In the genomic region with DNA sequence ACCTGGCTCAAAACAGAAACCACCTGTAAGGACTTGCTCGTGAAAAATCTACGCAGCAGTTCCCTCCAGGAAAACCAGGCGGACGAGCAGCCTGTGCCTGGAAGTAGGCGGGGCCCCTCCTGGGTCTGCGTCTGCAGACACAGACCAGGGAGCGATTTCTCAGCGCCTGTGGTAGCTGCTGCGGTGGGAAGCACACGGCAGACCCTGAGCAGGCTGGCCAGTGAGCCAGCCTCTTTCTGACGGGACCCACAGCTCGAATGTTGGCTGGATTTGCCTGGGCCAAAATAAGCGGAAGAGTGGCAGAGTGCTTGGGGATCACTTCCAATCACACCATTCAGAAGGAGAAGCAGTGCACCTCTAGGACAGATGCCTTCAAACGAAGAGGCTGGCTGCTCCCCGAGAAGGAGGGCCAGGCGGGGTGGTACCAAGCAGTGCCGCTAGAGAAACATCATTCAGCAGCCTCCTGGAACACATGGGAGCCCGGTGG, we compare ENCODE assay signal across 10 cellular contexts.
DNase-seq lines count a peak whose midpoint lies in the region; ATAC-seq and TF ChIP-seq lines count a peak whose summit lies in the region.
"Had no signal": no experiment of that assay in that cellular context is flagged by ENCODE, and none has a peak within 500 bp of the region (broad histone marks: within the 10 kb centered on the region; RNA-seq: fewer than 3 reads in every experiment).

No MANE protein-coding gene starts in this region.

- no peaks in the 10 kb centered on the region for H3K9me3 ChIP-seq in thyroid gland

- H3K4me1 ChIP-seq in thyroid gland: peaks cover 0 to 5% of the 10 kb centered on the region in 2 donors

- H3K36me3 ChIP-seq in thyroid gland: no peaks in the 10 kb centered on the region

- intact Hi-C loops in thyroid gland (cut with DNase I): no loop called here
- intact Hi-C loops in activated T-helper 2 cell treated with anti-CD3 and anti-CD28 coated beads, Interferon-gamma antibody, Interleukin-2, Interleukin-4, amounts not matched to agents 10 μg/mL and 5 μg/mL and 100 μg/mL, durations not matched to agents 14 hours and 24 hours and 36 hours (cut with micrococcal nuclease): no loop called here

- no peak overlapping the region for H3K27ac ChIP-seq in epithelial cell of prostate
- peak overlapping the region in 1 of 3 donors; percentile 40 for H3K27ac ChIP-seq in thyroid gland

- no peaks in the 10 kb centered on the region for H3K9me3 Mint-ChIP-seq in activated T-helper 2 cell treated with anti-CD3 and anti-CD28 coated beads, Interferon-gamma antibody, Interleukin-2, Interleukin-4, amounts not matched to agents 10 μg/mL and 5 μg/mL and 100 μg/mL, durations not matched to agents 14 hours and 24 hours and 36 hours
- H3K9me3 Mint-ChIP-seq: T-helper 1 cell treated with Interleukin-12 subunit alpha and Interleukin-12 subunit beta and Interleukin-4 antibody, amounts not matched to agents 30 μg/mL and 1 μg/mL, for 36 hours had no signal

- no peak for ATAC-seq in HG03520 (IDR thresholded peaks at IDR 0.05; ENCODE audit: unreplicated experiment)
- no peak for ATAC-seq in HG03442 (IDR thresholded peaks at IDR 0.05; ENCODE audit: unreplicated experiment)

- H3K4me3 Mint-ChIP-seq in activated T-helper 2 cell treated with anti-CD3 and anti-CD28 coated beads, Interferon-gamma antibody, Interleukin-2, Interleukin-4, amounts not matched to agents 10 μg/mL and 5 μg/mL and 100 μg/mL, durations not matched to agents 14 hours and 24 hours and 36 hours (ENCODE audit: low read depth): no peak overlapping the region
- H3K4me3 Mint-ChIP-seq: T-helper 1 cell treated with Interleukin-12 subunit alpha and Interleukin-12 subunit beta and Interleukin-4 antibody, amounts not matched to agents 30 μg/mL and 1 μg/mL, for 36 hours had no signal

- no peaks in the 10 kb centered on the region for H3K36me3 Mint-ChIP-seq in activated T-helper 2 cell treated with anti-CD3 and anti-CD28 coated beads, Interferon-gamma antibody, Interleukin-2, Interleukin-4, amounts not matched to agents 10 μg/mL and 5 μg/mL and 100 μg/mL, durations not matched to agents 14 hours and 24 hours and 36 hours (ENCODE audit: low read depth)

- H3K27me3 Mint-ChIP-seq in activated T-helper 2 cell treated with anti-CD3 and anti-CD28 coated beads, Interferon-gamma antibody, Interleukin-2, Interleukin-4, amounts not matched to agents 10 μg/mL and 5 μg/mL and 100 μg/mL, durations not matched to agents 14 hours and 24 hours and 36 hours (ENCODE audit: low read depth): no peaks in the 10 kb centered on the region

- no peak overlapping the region for H3K27ac Mint-ChIP-seq in activated T-helper 2 cell treated with anti-CD3 and anti-CD28 coated beads, Interferon-gamma antibody, Interleukin-2, Interleukin-4, amounts not matched to agents 10 μg/mL and 5 μg/mL and 100 μg/mL, durations not matched to agents 14 hours and 24 hours and 36 hours
- H3K27ac Mint-ChIP-seq: T-helper 1 cell treated with Interleukin-12 subunit alpha and Interleukin-12 subunit beta and Interleukin-4 antibody, amounts not matched to agents 30 μg/mL and 1 μg/mL, for 36 hours had no signal

- peak in 3 of 6 experiments; percentile 30 to 43 (median 42) for TF ChIP-seq CTCF in thyroid gland (IDR thresholded peaks at IDR 0.05)

- peak in 1 of 2 donors; percentile 28 for TF ChIP-seq POLR2A in thyroid gland (IDR thresholded peaks at IDR 0.05)

- DNase-seq in NCI-H82 (lab: John Stamatoyannopoulos, UW): peak; percentile 87
- DNase-seq in epithelial cell of prostate (ENCODE audit: low read depth, low spot score): peak; percentile 49
- peak; percentile 48 for DNase-seq in medulla oblongata (ENCODE audit: extremely low spot score)
- peak; percentile 78 to 82 for DNase-seq in thyroid gland
- no peak for DNase-seq in dedifferentiated amniotic fluid mesenchymal stem cell (ENCODE audit: extremely low spot score)
- DNase-seq in activated T-helper 2 cell treated with anti-CD3 and anti-CD28 coated beads, Interferon-gamma antibody, Interleukin-2, Interleukin-4, amounts not matched to agents 10 μg/mL and 5 μg/mL and 100 μg/mL, durations not matched to agents 14 hours and 24 hours and 36 hours (ENCODE audit: low spot score): no peak
- DNase-seq: stimulated activated CD4-positive, alpha-beta T cell treated with anti-CD3 and anti-CD28 coated beads, Interleukin-4, amount 100 ng/mL, for 24 hours had no signal

- WGBS in thyroid gland, 2 donors: 6 to 9% methylated on average over 11 to 13 of the region's 18 CpGs

- no peaks in the 10 kb centered on the region for H3K4me1 Mint-ChIP-seq in activated T-helper 2 cell treated with anti-CD3 and anti-CD28 coated beads, Interferon-gamma antibody, Interleukin-2, Interleukin-4, amounts not matched to agents 10 μg/mL and 5 μg/mL and 100 μg/mL, durations not matched to agents 14 hours and 24 hours and 36 hours (ENCODE audit: low read depth)

- peak overlapping the region in 1 of 3 donors; percentile 17 for H3K4me3 ChIP-seq in thyroid gland (replicated peaks in 1 of 3)

- no peaks in the 10 kb centered on the region for H3K27me3 ChIP-seq in thyroid gland

Comparison
In these comparisons a context has a peak if more than half of its experiments do, and no peak if none do; other contexts are left out.
1. DNase-seq: peak in NCI-H82 (single experiment), epithelial cell of prostate (single experiment), medulla oblongata (single experiment) and thyroid gland (2 of 2); none in dedifferentiated amniotic fluid mesenchymal stem cell (single experiment) and activated T-helper 2 cell treated with anti-CD3 and anti-CD28 coated beads, Interferon-gamma antibody, Interleukin-2, Interleukin-4, amounts not matched to agents 10 μg/mL and 5 μg/mL and 100 μg/mL, durations not matched to agents 14 hours and 24 hours and 36 hours (single experiment).